ENCODE assay signal across 27 cellular contexts in genomic region chr5:150264667-150265603, GRCh38. TPM values are rescaled to one million over a fixed set of nuclear protein-coding genes. Genes with fewer than 3 reads are reported as not detected.
DNase-seq lines count a peak whose midpoint lies in the region; ATAC-seq and TF ChIP-seq lines count a peak whose summit lies in the region.
"Had no signal": no experiment of that assay in that cellular context is flagged by ENCODE, and none has a peak within 500 bp of the region (broad histone marks: within the 10 kb centered on the region; RNA-seq: fewer than 3 reads in every experiment).

No MANE protein-coding gene starts in this region.

- POLR2A ChIA-PET in WTC11 (lab: Charles Lee), result no interaction called here

- H3K4me1 ChIP-seq in right cardiac atrium (ENCODE audit: control insufficient read depth, insufficient read depth, low read length), result peaks cover 2% of the 10 kb centered on the region
- H3K4me1 ChIP-seq: uterus had no signal

- peak in 2 of 3 donors; percentile 5 to 30 for DNase-seq in right cardiac atrium
- no peak for DNase-seq in left cardiac atrium
- DNase-seq in WTC11 (ENCODE audit: low spot score), result no peak
- DNase-seq in glutamatergic neuron, result no peak
- DNase-seq in progenitor cell of endocrine pancreas (ENCODE audit: low spot score, unreplicated experiment), result no peak
- no peak for DNase-seq in left lobe of liver (ENCODE audit: low spot score)
- DNase-seq in DMS 273 treated with DMSO at 0.1 percent for 48 hours (lab: John Stamatoyannopoulos, UW), result no peak
- DNase-seq: activated T-cell treated with anti-CD3 and anti-CD28 coated beads, Interleukin-2, amount 50 U/mL, for 72 hours; CD4-positive, CD25-positive, alpha-beta regulatory T cell; DMS153; effector memory CD8-positive, alpha-beta T cell; GF-D8; mucosa of descending colon; NCI-H1930; occipital lobe; stimulated activated CD4-positive, alpha-beta T cell treated with anti-CD3 and anti-CD28 coated beads, Interleukin-15, amount 100 ng/mL, for 24 hours had no signal

- H3K4me3 ChIP-seq in right cardiac atrium (ENCODE audit: low read length), result no peak overlapping the region
- H3K4me3 ChIP-seq: heart left ventricle, mucosa of descending colon, uterus had no signal

- no peaks in the 10 kb centered on the region for H3K9me3 ChIP-seq in right cardiac atrium (ENCODE audit: control insufficient read depth, low read length)
- H3K9me3 ChIP-seq: heart left ventricle, mucosa of descending colon, uterus had no signal

- TF ChIP-seq CTCF in WTC11 (IDR thresholded peaks at IDR 0.05) (no peak), glutamatergic neuron (IDR thresholded peaks at IDR 0.05; ENCODE audit: partially characterized antibody, unreplicated experiment) (no peak), progenitor cell of endocrine pancreas (IDR thresholded peaks at IDR 0.05; ENCODE audit: unreplicated experiment) (no peak)

- peaks cover 7% of the 10 kb centered on the region for H3K4me1 Mint-ChIP-seq in WTC11
- peaks cover 27% of the 10 kb centered on the region for H3K4me1 Mint-ChIP-seq in glutamatergic neuron (ENCODE audit: low read depth, unreplicated experiment)
- H3K4me1 Mint-ChIP-seq in progenitor cell of endocrine pancreas (ENCODE audit: low read depth), result peaks cover 17% of the 10 kb centered on the region
- H3K4me1 Mint-ChIP-seq: CD4-positive, CD25-positive, alpha-beta regulatory T cell had no signal

- no peak overlapping the region for H3K27ac ChIP-seq in right cardiac atrium (ENCODE audit: low read length)
- H3K27ac ChIP-seq: heart left ventricle, uterus had no signal

- H3K27ac Mint-ChIP-seq in WTC11 (no peak overlapping the region; the same call in 1 of the 2 replicates), glutamatergic neuron (ENCODE audit: unreplicated experiment) (peak overlapping the region; percentile 4), progenitor cell of endocrine pancreas (no peak overlapping the region)
- H3K27ac Mint-ChIP-seq: activated T-cell treated with anti-CD3 and anti-CD28 coated beads, Interleukin-2, amount 50 U/mL, for 72 hours; effector memory CD8-positive, alpha-beta T cell had no signal

- no peaks in the 10 kb centered on the region for H3K27me3 Mint-ChIP-seq in WTC11 (ENCODE audit: low read depth)
- H3K27me3 Mint-ChIP-seq in glutamatergic neuron (ENCODE audit: unreplicated experiment), result no peaks in the 10 kb centered on the region
- peaks cover 15% of the 10 kb centered on the region for H3K27me3 Mint-ChIP-seq in progenitor cell of endocrine pancreas

- ATAC-seq in right cardiac atrium, result no peak
- ATAC-seq in left cardiac atrium, result no peak
- ATAC-seq in WTC11, result no peak
- no peak for ATAC-seq in left lobe of liver
- ATAC-seq in GM21526 (IDR thresholded peaks at IDR 0.05; ENCODE audit: low FRiP score, unreplicated experiment), result no peak
- ATAC-seq: activated naive CD4-positive, alpha-beta T cell treated with anti-CD3 and anti-CD28 coated beads, Interleukin-2, amount 50 U/mL, for 72 hours; activated T-cell treated with anti-CD3 and anti-CD28 coated beads, Interleukin-2, amount 50 U/mL, for 72 hours; effector memory CD8-positive, alpha-beta T cell had no signal

- H3K4me3 Mint-ChIP-seq in WTC11 (no peak overlapping the region), glutamatergic neuron (ENCODE audit: unreplicated experiment) (peak overlapping the region; percentile 34), progenitor cell of endocrine pancreas (ENCODE audit: low read depth) (no peak overlapping the region)
- H3K4me3 Mint-ChIP-seq: activated T-cell treated with anti-CD3 and anti-CD28 coated beads, Interleukin-2, amount 50 U/mL, for 72 hours; effector memory CD8-positive, alpha-beta T cell had no signal

- intact Hi-C loops in right cardiac atrium (cut with DNase I) (no loop called here), left cardiac atrium (cut with DNase I) (no loop called here)

- no peaks in the 10 kb centered on the region for H3K27me3 ChIP-seq in right cardiac atrium (ENCODE audit: control insufficient read depth, insufficient read depth)
- H3K27me3 ChIP-seq: heart left ventricle, uterus had no signal

- H3K9me3 Mint-ChIP-seq in WTC11 (no peaks in the 10 kb centered on the region), glutamatergic neuron (ENCODE audit: unreplicated experiment) (peaks cover 2% of the 10 kb centered on the region), progenitor cell of endocrine pancreas (ENCODE audit: low read depth) (no peaks in the 10 kb centered on the region)
- H3K9me3 Mint-ChIP-seq: activated naive CD4-positive, alpha-beta T cell treated with anti-CD3 and anti-CD28 coated beads, Interleukin-2, amount 50 U/mL, for 72 hours; activated T-cell treated with anti-CD3 and anti-CD28 coated beads, Interleukin-2, amount 50 U/mL, for 72 hours; effector memory CD8-positive, alpha-beta T cell had no signal

- WGBS in right cardiac atrium, result 89% methylated on average over 23 of the region's 23 CpGs

- H3K36me3 Mint-ChIP-seq in WTC11 (no peaks in the 10 kb centered on the region), glutamatergic neuron (ENCODE audit: unreplicated experiment) (no peaks in the 10 kb centered on the region), progenitor cell of endocrine pancreas (ENCODE audit: insufficient read depth) (no peaks in the 10 kb centered on the region)
- H3K36me3 Mint-ChIP-seq: activated naive CD4-positive, alpha-beta T cell treated with anti-CD3 and anti-CD28 coated beads, Interleukin-2, amount 50 U/mL, for 72 hours; CD4-positive, CD25-positive, alpha-beta regulatory T cell had no signal

- CTCF ChIA-PET in WTC11 (lab: Charles Lee), result interaction anchor here (1.0 to 1.7 kb wide), 5 partner anchors 9 to 133 kb away, joined by 3 to 6 read pairs (median 4); partner anchors contain the start of gene TCOF1

TF ChIP-seq in WTC11, 78 proteins besides CTCF, POLR2A, EP300 and RAD21:
- TF ChIP-seq ZNF423 (CRISPR knock-in tag; IDR thresholded peaks at IDR 0.05) (0 out of 2 replicates have a peak, but pooled peaks have one; percentile 28), AFF4 (CRISPR knock-in tag; IDR thresholded peaks at IDR 0.05; ENCODE audit: borderline replicate concordance) (no peak)

RNA-seq across cellular contexts. Expression of gene CAMK2A, which starts 24.6 kb away (rescaled TPM):
- 10 to 100 TPM in 3 of 4 donors, 1 to 10 TPM in 1; 8.0 to 18.4 (median 14.8) TPM for total RNA-seq in right cardiac atrium
- 15.4 TPM for polyA plus RNA-seq in right cardiac atrium
- total RNA-seq in left cardiac atrium, result 10 to 100 TPM; 10.8 to 16.3 TPM
- 0.13 to 0.16 TPM (median 0.14 TPM) in 3 replicates for total RNA-seq in WTC11 (2021)
- total RNA-seq in glutamatergic neuron (ENCODE audit: unreplicated experiment), result 1.1 TPM
- total RNA-seq in progenitor cell of endocrine pancreas, result not detected in 2 replicates
- not detected for total RNA-seq in left lobe of liver
- total RNA-seq: A673; activated CD8-positive, alpha-beta memory T cell treated with anti-CD3 and anti-CD28 coated beads for 36 hours; activated naive CD4-positive, alpha-beta T cell treated with anti-CD3 and anti-CD28 coated beads, Interleukin-2, amount 50 U/mL, for 72 hours; activated T-cell treated with anti-CD3 and anti-CD28 coated beads, Interleukin-2, amount 50 U/mL, for 72 hours; CD4-positive, CD25-positive, alpha-beta regulatory T cell; chondrocyte; HT1080 had no signal
- polyA plus RNA-seq: CD4-positive, CD25-positive, alpha-beta regulatory T cell; liver had no signal

RNA-seq across cellular contexts. Expression of gene ARSI, which starts 37.8 kb away (rescaled TPM):
- total RNA-seq in right cardiac atrium, result 1 to 10 TPM in 1 of 4 donors, under 1 TPM in 3; 0.49 to 1.1 (median 0.66) TPM
- 0.25 TPM for polyA plus RNA-seq in right cardiac atrium
- total RNA-seq in left cardiac atrium, result under 1 TPM; 0.68 to 0.84 TPM
- 5.9 to 6.9 TPM (median 6.6 TPM) in 3 replicates for total RNA-seq in WTC11 (2021)
- not detected for total RNA-seq in glutamatergic neuron (ENCODE audit: unreplicated experiment)
- 0.24 TPM in 1 of 2 replicates, not detected in the other for total RNA-seq in progenitor cell of endocrine pancreas
- 0.43 TPM for total RNA-seq in left lobe of liver
- total RNA-seq: activated CD8-positive, alpha-beta memory T cell treated with anti-CD3 and anti-CD28 coated beads for 36 hours; activated naive CD4-positive, alpha-beta T cell treated with anti-CD3 and anti-CD28 coated beads, Interleukin-2, amount 50 U/mL, for 72 hours; activated T-cell treated with anti-CD3 and anti-CD28 coated beads, Interleukin-2, amount 50 U/mL, for 72 hours; CD4-positive, CD25-positive, alpha-beta regulatory T cell; H4; RPMI7951 had no signal
- polyA plus RNA-seq: CD4-positive, CD25-positive, alpha-beta regulatory T cell had no signal

Comparison
In these comparisons a context has a peak if more than half of its experiments do, and no peak if none do; other contexts are left out.
1. DNase-seq: peak in right cardiac atrium (2 of 3); none in left cardiac atrium (single experiment), WTC11 (single experiment), glutamatergic neuron (single experiment), progenitor cell of endocrine pancreas (single experiment), left lobe of liver (single experiment) and DMS 273 treated with DMSO at 0.1 percent for 48 hours (single experiment).